18 cellular contexts compared by ENCODE assay signal in genomic region chr16:72951916-72952315, GRCh38.
"Had no signal": no experiment of that assay in that cellular context is flagged by ENCODE, and none has a peak within 500 bp of the region (broad histone marks: within the 10 kb centered on the region; RNA-seq: fewer than 3 reads in every experiment).

No MANE protein-coding gene starts in this region.

- H3K27me3 Mint-ChIP-seq: stimulated activated naive B cell treated with anti-CD40 and anti-IgM and Interleukin-4, amounts not matched to agents 10 μg/mL and 1 μg/mL and 100 μg/mL, for 72 hours had no signal

- H3K4me3 Mint-ChIP-seq: activated CD8-positive, alpha-beta T cell treated with anti-CD3 and anti-CD28 coated beads, Interleukin-2, amount 10 ng/mL, durations not matched to agents 7 days and 5 days; activated T-helper 1 cell treated with anti-CD3 and anti-CD28 coated beads, Interleukin-12 subunit alpha, Interleukin-12 subunit beta, Interleukin-2, Interleukin-4 antibody, amounts not matched to agents 30 ng/mL and 10 ng/mL and 1 ng/mL, durations not matched to agents 14 hours and 24 hours and 36 hours; neural progenitor cell; stimulated activated naive B cell treated with anti-CD40 and anti-IgM and Interleukin-4, amounts not matched to agents 10 μg/mL and 1 μg/mL and 100 μg/mL, for 72 hours; T-helper 1 cell treated with Interleukin-12 subunit alpha and Interleukin-12 subunit beta and Interleukin-4 antibody, amounts not matched to agents 30 μg/mL and 1 μg/mL, for 36 hours; WTC11 had no signal

- H3K4me2 ChIP-seq: neural progenitor cell had no signal

- H2AFZ ChIP-seq: neural progenitor cell, parathyroid adenoma had no signal

- H3K4me1 ChIP-seq: spleen had no signal

- ATAC-seq: activated CD8-positive, alpha-beta T cell treated with anti-CD3 and anti-CD28 coated beads, Interleukin-2, amount 10 ng/mL, durations not matched to agents 7 days and 5 days; left colon; stimulated activated naive B cell treated with anti-CD40 and anti-IgM and Interleukin-4, amounts not matched to agents 10 μg/mL and 1 μg/mL and 100 μg/mL, for 72 hours; WTC11 had no signal

- H3K27me3 ChIP-seq: neural progenitor cell, spleen had no signal

- H3K27ac ChIP-seq: epithelial cell of prostate, neural progenitor cell, spleen had no signal

- H3K9me3 ChIP-seq: spleen had no signal

- H3K9me3 Mint-ChIP-seq: stimulated activated naive B cell treated with anti-CD40 and anti-IgM and Interleukin-4, amounts not matched to agents 10 μg/mL and 1 μg/mL and 100 μg/mL, for 72 hours; T-helper 1 cell treated with Interleukin-12 subunit alpha and Interleukin-12 subunit beta and Interleukin-4 antibody, amounts not matched to agents 30 μg/mL and 1 μg/mL, for 36 hours; WTC11 had no signal

- H3K27ac Mint-ChIP-seq: activated CD8-positive, alpha-beta T cell treated with anti-CD3 and anti-CD28 coated beads, Interleukin-2, amount 10 ng/mL, durations not matched to agents 7 days and 5 days; activated T-helper 1 cell treated with anti-CD3 and anti-CD28 coated beads, Interleukin-12 subunit alpha, Interleukin-12 subunit beta, Interleukin-2, Interleukin-4 antibody, amounts not matched to agents 30 ng/mL and 10 ng/mL and 1 ng/mL, durations not matched to agents 14 hours and 24 hours and 36 hours; immature natural killer cell; neural progenitor cell; stimulated activated naive B cell treated with anti-CD40 and anti-IgM and Interleukin-4, amounts not matched to agents 10 μg/mL and 1 μg/mL and 100 μg/mL, for 72 hours; T-helper 1 cell treated with Interleukin-12 subunit alpha and Interleukin-12 subunit beta and Interleukin-4 antibody, amounts not matched to agents 30 μg/mL and 1 μg/mL, for 36 hours; WTC11 had no signal

- H3K4me3 ChIP-seq: neural progenitor cell, spleen had no signal

- H3K9ac ChIP-seq: neural progenitor cell, parathyroid adenoma had no signal

- DNase-seq: activated CD4-positive, alpha-beta T cell treated with anti-CD3 and anti-CD28 coated beads for 48 hours; activated CD8-positive, alpha-beta memory T cell treated with anti-CD3 and anti-CD28 coated beads, Interleukin-2, amount 50 U/mL, for 48 hours; activated CD8-positive, alpha-beta T cell treated with anti-CD3 and anti-CD28 coated beads, Interleukin-2, amount 10 ng/mL, durations not matched to agents 7 days and 5 days; activated naive CD4-positive, alpha-beta T cell; cortex of kidney; effector memory CD4-positive, alpha-beta T cell; immature natural killer cell; left colon; mammary epithelial cell; spleen; stimulated activated CD4-positive, alpha-beta T cell treated with anti-CD3 and anti-CD28 coated beads, Interleukin-1b, Interleukin-23, amount 100 ng/mL, for 48 hours; stimulated activated naive B cell treated with anti-CD40 and anti-IgM and Interleukin-4, amounts not matched to agents 10 μg/mL and 1 μg/mL and 100 μg/mL, for 72 hours had no signal

- H3K36me3 ChIP-seq: neural progenitor cell had no signal
